ENCODE assay signal across 29 cellular contexts in the genomic region with DNA sequence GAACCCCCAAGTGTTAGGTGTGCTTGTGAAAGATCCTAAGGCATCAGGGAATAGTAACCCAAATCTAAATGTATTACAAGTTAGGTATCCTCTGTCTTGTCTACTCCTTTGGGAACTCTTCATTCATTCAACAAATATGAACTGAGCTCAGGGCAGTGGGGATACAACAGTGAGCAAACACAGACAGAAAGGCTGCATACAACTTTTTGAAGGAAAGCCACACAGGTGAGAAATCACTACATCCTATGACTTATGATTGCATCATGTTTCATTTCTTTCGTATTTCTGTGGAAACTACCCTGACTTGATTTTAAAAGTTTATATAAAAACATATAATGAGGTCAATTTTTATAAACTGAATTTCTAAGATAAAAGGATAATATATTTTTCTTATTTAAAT.
"Had no signal": no experiment of that assay in that cellular context is flagged by ENCODE, and none has a peak within 500 bp of the region (broad histone marks: within the 10 kb centered on the region; RNA-seq: fewer than 3 reads in every experiment).

No MANE protein-coding gene starts in this region.

- ATAC-seq: activated CD8-positive, alpha-beta T cell treated with anti-CD3 and anti-CD28 coated beads, Interleukin-2, amount 10 ng/mL, durations not matched to agents 7 days and 5 days; body of pancreas; Panc1 had no signal

- H3K27ac Mint-ChIP-seq: activated CD4-positive, alpha-beta T cell treated with anti-CD3 and anti-CD28 coated beads, Interleukin-2, amount 10 ng/mL, durations not matched to agents 7 days and 5 days; activated CD8-positive, alpha-beta T cell treated with anti-CD3 and anti-CD28 coated beads, Interleukin-2, amount 10 ng/mL, durations not matched to agents 7 days and 5 days had no signal

- DNase-seq: activated CD4-positive, alpha-beta T cell treated with anti-CD3 and anti-CD28 coated beads for 1 hour; activated CD4-positive, alpha-beta T cell treated with anti-CD3 and anti-CD28 coated beads, Interleukin-2, amount 10 ng/mL, durations not matched to agents 7 days and 5 days; activated CD4-positive, alpha-beta T cell treated with anti-CD3 and anti-CD28 coated beads, Interleukin-2, amount 50 U/mL, for 48 hours; activated CD4-positive, CD25-positive, alpha-beta regulatory T cell; activated CD8-positive, alpha-beta T cell treated with anti-CD3 and anti-CD28 coated beads, Interleukin-2, amount 10 ng/mL, durations not matched to agents 7 days and 5 days; activated effector memory CD4-positive, alpha-beta T cell treated with anti-CD3 and anti-CD28 coated beads, Interleukin-2, amount 50 U/mL, for 16 hours; activated naive CD4-positive, alpha-beta T cell treated with Interleukin-2 at 50 U/mL for 16 hours; activated T-cell treated with anti-CD3 and anti-CD28 coated beads, Interleukin-2, amount 50 U/mL, for 24 hours; adrenal gland; body of pancreas; caudate nucleus; cerebellar nuclear complex; Kasumi-1; KG1; MG63; NCI-H1048; NCI-H1105 treated with DMSO at 0.1 percent for 48 hours; NCI-H1436; NCI-H1694; NCI-H1930; NCI-H2081 treated with DMSO at 0.1 percent for 48 hours; NCI-H226; NCI-H524 treated with DMSO at 0.1 percent for 48 hours; SHP77; SJCRH30; T1000; WERI-Rb-1 had no signal

- H3K4me3 Mint-ChIP-seq: activated CD4-positive, alpha-beta T cell treated with anti-CD3 and anti-CD28 coated beads, Interleukin-2, amount 10 ng/mL, durations not matched to agents 7 days and 5 days; activated CD8-positive, alpha-beta T cell treated with anti-CD3 and anti-CD28 coated beads, Interleukin-2, amount 10 ng/mL, durations not matched to agents 7 days and 5 days; activated T-cell treated with anti-CD3 and anti-CD28 coated beads, Interleukin-2, amount 50 U/mL, for 24 hours had no signal

- H3K9me3 Mint-ChIP-seq: activated naive CD4-positive, alpha-beta T cell treated with anti-CD3 and anti-CD28 coated beads, Interleukin-2, amount 50 U/mL, for 72 hours; activated T-cell treated with anti-CD3 and anti-CD28 coated beads, Interleukin-2, amount 50 U/mL, for 24 hours had no signal

- H3K27me3 Mint-ChIP-seq: activated CD4-positive, alpha-beta T cell treated with anti-CD3 and anti-CD28 coated beads, Interleukin-2, amount 10 ng/mL, durations not matched to agents 7 days and 5 days had no signal
